13 cellular contexts compared by ENCODE assay signal in genomic region chr2:54099834-54100595, GRCh38. TPM values are rescaled to one million over a fixed set of nuclear protein-coding genes. Genes with fewer than 3 reads are reported as not detected.
DNase-seq lines count a peak whose midpoint lies in the region; ATAC-seq and TF ChIP-seq lines count a peak whose summit lies in the region.
"Had no signal": no experiment of that assay in that cellular context is flagged by ENCODE, and none has a peak within 500 bp of the region (broad histone marks: within the 10 kb centered on the region; RNA-seq: fewer than 3 reads in every experiment).

No MANE protein-coding gene starts in this region.

- no peaks in the 10 kb centered on the region for H3K27me3 ChIP-seq in CD8-positive, alpha-beta memory T cell (ENCODE audit: insufficient read depth, low read length, poor library complexity, severe bottlenecking)
- H3K27me3 ChIP-seq in ascending aorta = no peaks in the 10 kb centered on the region
- H3K27me3 ChIP-seq: heart left ventricle had no signal

- POLR2A ChIA-PET in CD8-positive, alpha-beta memory T cell (lab: Charles Lee) = no interaction called here

- peak; percentile 81 for ATAC-seq in GM18909 (IDR thresholded peaks at IDR 0.05; ENCODE audit: poor library complexity, unreplicated experiment)
- ATAC-seq in HG02588 (IDR thresholded peaks at IDR 0.05; ENCODE audit: unreplicated experiment) = peak; percentile 76
- peak; percentile 64 for ATAC-seq in HG03378 (IDR thresholded peaks at IDR 0.05; ENCODE audit: unreplicated experiment)
- ATAC-seq in naive B cell (ENCODE audit: low read depth in 2 of 2) = peak; percentile 84 to 87
- ATAC-seq: heart left ventricle had no signal

- peaks cover 0 to 9% (median 7%) of the 10 kb centered on the region in 7 donors for H3K9me3 Mint-ChIP-seq in naive B cell
- H3K9me3 Mint-ChIP-seq in CD8-positive, alpha-beta memory T cell = no peaks in the 10 kb centered on the region

- no peak for TF ChIP-seq CTCF in ascending aorta (IDR thresholded peaks at IDR 0.05)

- no peak overlapping the region for H3K27ac ChIP-seq in CD8-positive, alpha-beta memory T cell (ENCODE audit: low read depth, low read length)
- H3K27ac ChIP-seq in ascending aorta = no peak overlapping the region
- H3K27ac ChIP-seq: heart left ventricle had no signal

- H3K9me3 ChIP-seq in CD8-positive, alpha-beta memory T cell (ENCODE audit: low read length) = no peaks in the 10 kb centered on the region
- H3K9me3 ChIP-seq in ascending aorta = no peaks in the 10 kb centered on the region
- H3K9me3 ChIP-seq: heart left ventricle had no signal

- H3K27ac Mint-ChIP-seq in naive B cell = peak overlapping the region; percentile 57 to 99 (median 96)
- no peak overlapping the region for H3K27ac Mint-ChIP-seq in CD8-positive, alpha-beta memory T cell

- H3K27me3 Mint-ChIP-seq in naive B cell = no peaks in the 10 kb centered on the region
- H3K27me3 Mint-ChIP-seq in CD8-positive, alpha-beta memory T cell = no peaks in the 10 kb centered on the region

- H3K4me3 Mint-ChIP-seq in naive B cell = peak overlapping the region; percentile 54 to 92 (median 74)
- H3K4me3 Mint-ChIP-seq in CD8-positive, alpha-beta memory T cell = no peak overlapping the region

- H3K4me1 Mint-ChIP-seq in naive B cell = peaks cover 61 to 83% (median 69%) of the 10 kb centered on the region in 3 donors
- peaks cover 7 to 14% (median 9%) of the 10 kb centered on the region in 3 donors for H3K4me1 Mint-ChIP-seq in CD8-positive, alpha-beta memory T cell

- CTCF ChIA-PET in CD8-positive, alpha-beta memory T cell (lab: Charles Lee) = interaction anchor here (1.7 kb wide), 1 partner anchor 11 kb away, joined by 6 read pairs; no protein-coding TSS in a partner anchor

- intact Hi-C loops in ascending aorta (cut with DNase I) = no loop called here

- no peaks in the 10 kb centered on the region for H3K36me3 ChIP-seq in CD8-positive, alpha-beta memory T cell (ENCODE audit: insufficient read depth, low read length)
- no peaks in the 10 kb centered on the region for H3K36me3 ChIP-seq in ascending aorta
- H3K36me3 ChIP-seq: heart left ventricle had no signal

- no peak overlapping the region for H3K4me3 ChIP-seq in CD8-positive, alpha-beta memory T cell (ENCODE audit: low read length)
- no peak overlapping the region for H3K4me3 ChIP-seq in ascending aorta
- H3K4me3 ChIP-seq: heart left ventricle had no signal

- H3K4me1 ChIP-seq in CD8-positive, alpha-beta memory T cell (ENCODE audit: insufficient read depth, low read length) = peaks cover 4% of the 10 kb centered on the region
- peaks cover 3 to 5% of the 10 kb centered on the region in 2 donors for H3K4me1 ChIP-seq in ascending aorta

- H3K36me3 Mint-ChIP-seq in naive B cell = peaks cover 5 to 8% of the 10 kb centered on the region in 2 donors
- H3K36me3 Mint-ChIP-seq in CD8-positive, alpha-beta memory T cell = peaks cover 0 to 2% (median 0%) of the 10 kb centered on the region in 3 donors

- DNase-seq in naive B cell (peak; percentile 82), ascending aorta (ENCODE audit: low spot score in 2 of 2) (no peak), NCI-H2227 (lab: John Stamatoyannopoulos, UW; ENCODE audit: unreplicated experiment) (no peak), NCI-H1930 (lab: John Stamatoyannopoulos, UW) (no peak)
- no peak for DNase-seq in CD8-positive, alpha-beta memory T cell
- DNase-seq: activated naive CD4-positive, alpha-beta T cell treated with Interleukin-2 at 50 U/mL for 16 hours; DMS153; heart left ventricle; mesenchymal stem cell; NCI-H1092 had no signal

RNA-seq across cellular contexts. Expression of gene ACYP2, which starts 15.4 kb away (rescaled TPM):
- polyA plus RNA-seq in naive B cell (ENCODE audit: low read depth in 6 of 6) = 10 to 100 TPM; 10.0 to 28.9 (median 25.0) TPM
- 10 to 100 TPM in 1 of 2 experiments, 1 to 10 TPM in 1; 8.8 to 10.3 TPM for total RNA-seq in CD8-positive, alpha-beta memory T cell
- 12.6 TPM for polyA plus RNA-seq in CD8-positive, alpha-beta memory T cell
- total RNA-seq in ascending aorta = 0.96 TPM

Comparison
In these comparisons a context has a peak if more than half of its experiments do, and no peak if none do; other contexts are left out.
1. H3K27ac Mint-ChIP-seq: peak in naive B cell (6 of 6); none in CD8-positive, alpha-beta memory T cell (0 of 8).
2. H3K4me3 Mint-ChIP-seq: peak in naive B cell (8 of 8); none in CD8-positive, alpha-beta memory T cell (0 of 7).
3. Peak in every context shown above with its lines, with median percentiles within 50 percentile points of each other: ATAC-seq.